ENCODE assay signal across 9 cellular contexts in the genomic region with DNA sequence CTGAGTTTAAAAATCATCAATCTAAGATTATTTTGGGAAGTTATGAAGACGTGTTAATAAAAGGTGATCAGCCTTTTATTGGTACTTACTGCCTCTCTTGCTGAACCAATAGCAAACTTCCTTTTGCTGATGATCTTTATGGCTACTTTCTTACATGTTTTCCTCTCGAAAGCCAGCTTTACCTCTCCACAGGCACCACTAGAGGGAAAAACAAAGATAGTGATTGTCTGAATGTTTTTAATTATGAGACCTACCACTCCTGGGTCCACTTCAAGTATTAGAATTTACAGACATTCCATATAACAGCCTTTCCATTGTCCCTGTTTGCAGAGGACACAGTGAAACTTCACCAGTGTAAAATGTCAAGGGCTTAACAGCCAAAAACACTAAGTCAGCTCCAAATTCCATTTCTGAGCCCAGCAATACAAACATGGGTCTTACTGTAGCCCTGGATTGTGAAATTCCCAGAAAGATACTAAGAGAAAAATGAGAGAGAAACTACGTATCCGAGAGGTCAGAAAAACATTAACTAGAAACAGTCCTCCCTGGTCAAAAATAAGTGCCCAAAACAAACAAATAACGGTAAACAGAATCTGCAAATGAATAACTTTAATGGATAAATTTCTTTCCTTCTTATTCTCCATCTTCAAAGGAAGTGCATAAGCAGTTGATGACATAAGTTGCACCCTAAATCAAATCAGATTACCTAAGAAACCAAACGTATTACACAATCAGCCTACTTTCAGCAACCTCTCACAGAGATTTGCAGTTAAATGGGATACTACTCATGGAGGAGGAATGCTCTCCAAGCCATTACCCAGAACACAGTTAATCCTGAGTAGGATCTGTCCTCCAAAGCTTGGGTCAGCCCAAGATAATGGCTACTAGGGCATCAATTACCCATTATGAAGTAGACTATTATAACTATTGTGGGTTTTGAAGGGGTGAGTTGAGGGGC. TPM values are rescaled to one million over a fixed set of nuclear protein-coding genes. Genes with fewer than 3 reads are reported as not detected.
DNase-seq lines count a peak whose midpoint lies in the region; ATAC-seq and TF ChIP-seq lines count a peak whose summit lies in the region.
"Had no signal": no experiment of that assay in that cellular context is flagged by ENCODE, and none has a peak within 500 bp of the region (broad histone marks: within the 10 kb centered on the region; RNA-seq: fewer than 3 reads in every experiment).

No MANE protein-coding gene starts in this region.

- peaks cover 17 to 43% of the 10 kb centered on the region in 2 experiments; a peak in 2 of 3 replicates for H3K36me3 ChIP-seq in HEK293 (ENCODE audit: control insufficient read depth in 2 of 2, insufficient read depth in 1 of 2, low read length in 2 of 2)
- no peaks in the 10 kb centered on the region for H3K36me3 ChIP-seq in cardiac muscle cell
- H3K36me3 ChIP-seq in skeletal muscle tissue (ENCODE audit: control insufficient read depth in 3 of 3, insufficient read depth in 3 of 3, low read length in 3 of 3): no peaks in the 10 kb centered on the region

- no peaks in the 10 kb centered on the region for H3K27me3 ChIP-seq in cardiac muscle cell
- H3K27me3 ChIP-seq in skeletal muscle tissue (ENCODE audit: control insufficient read depth in 3 of 3, insufficient read depth in 3 of 3, low read length in 3 of 3): no peaks in the 10 kb centered on the region

- CTCF ChIA-PET in HEK293 (lab: Yijun Ruan, JAX): interaction anchor here (0.6 to 0.7 kb wide), 2 partner anchors 36 to 112 kb away, joined by 3 read pairs; no protein-coding TSS in a partner anchor

- H3K9me3 ChIP-seq in HEK293 (ENCODE audit: control insufficient read depth, insufficient read depth, low read depth, low read length) (no peaks in the 10 kb centered on the region), cardiac muscle cell (ENCODE audit: low read depth) (no peaks in the 10 kb centered on the region), skeletal muscle tissue (ENCODE audit: control insufficient read depth in 3 of 3, low read length in 3 of 3) (no peaks in the 10 kb centered on the region)

- H3K4me3 ChIP-seq in HEK293 (ENCODE audit: low read depth, low read length): no peak overlapping the region
- H3K4me3 ChIP-seq in cardiac muscle cell: no peak overlapping the region
- H3K4me3 ChIP-seq in skeletal muscle tissue (ENCODE audit: low read length in 3 of 3): peak overlapping the region in 1 of 3 donors; percentile 26

- no peak for TF ChIP-seq CTCF in HEK293 (tag by site-specific recombination; IDR thresholded peaks at IDR 0.05)
- TF ChIP-seq CTCF in VCaP (conservative IDR thresholded peaks at IDR 0.05): 0 out of 2 replicates have a peak, but pooled peaks have one; percentile 5
- TF ChIP-seq CTCF in cardiac muscle cell (IDR thresholded peaks at IDR 0.05; ENCODE audit: low read depth, low read length): peak; percentile 28

- POLR2A ChIA-PET in HEK293 (lab: Yijun Ruan, JAX): no interaction called here

- peaks cover 8% of the 10 kb centered on the region for H3K4me1 ChIP-seq in HEK293 (ENCODE audit: control insufficient read depth, insufficient read depth, low read length)
- no peaks in the 10 kb centered on the region for H3K4me1 ChIP-seq in cardiac muscle cell (ENCODE audit: low read depth)
- H3K4me1 ChIP-seq in skeletal muscle tissue (ENCODE audit: control insufficient read depth in 3 of 3, insufficient read depth in 3 of 3, low read length in 3 of 3): peaks cover 2 to 11% (median 5%) of the 10 kb centered on the region in 3 donors

- H3K27ac ChIP-seq in HEK293 (ENCODE audit: extremely low read depth, low read depth, low read length) (no peak overlapping the region), VCaP (no peak overlapping the region), cardiac muscle cell (no peak overlapping the region), skeletal muscle tissue (ENCODE audit: low read depth, low read length) (peak overlapping the region; percentile 50)

- H3K9ac ChIP-seq in skeletal muscle tissue (ENCODE audit: low read depth in 1 of 3, low read length in 3 of 3): no peak overlapping the region

- no peak for ATAC-seq in HG02571 (IDR thresholded peaks at IDR 0.05; ENCODE audit: unreplicated experiment)

- DNase-seq in cardiac muscle cell (ENCODE audit: low read depth in 1 of 2, low spot score in 1 of 2): peak in 1 of 2 donors; percentile 93
- DNase-seq in NK-92 (lab: John Stamatoyannopoulos, UW; ENCODE audit: unreplicated experiment): no peak
- DNase-seq in stimulated activated CD8-positive, alpha-beta memory T cell treated with anti-CD3 and anti-CD28 coated beads, Interleukin-4, amount 100 ng/mL, for 48 hours: no peak
- DNase-seq in GF-D8 (lab: John Stamatoyannopoulos, UW): no peak
- DNase-seq: NCI-H2029 treated with DMSO at 0.1 percent for 48 hours had no signal

TF ChIP-seq in HEK293, 187 proteins besides CTCF, POLR2A, EP300 and RAD21 (continues in another document):
- TF ChIP-seq, protein P1, sequence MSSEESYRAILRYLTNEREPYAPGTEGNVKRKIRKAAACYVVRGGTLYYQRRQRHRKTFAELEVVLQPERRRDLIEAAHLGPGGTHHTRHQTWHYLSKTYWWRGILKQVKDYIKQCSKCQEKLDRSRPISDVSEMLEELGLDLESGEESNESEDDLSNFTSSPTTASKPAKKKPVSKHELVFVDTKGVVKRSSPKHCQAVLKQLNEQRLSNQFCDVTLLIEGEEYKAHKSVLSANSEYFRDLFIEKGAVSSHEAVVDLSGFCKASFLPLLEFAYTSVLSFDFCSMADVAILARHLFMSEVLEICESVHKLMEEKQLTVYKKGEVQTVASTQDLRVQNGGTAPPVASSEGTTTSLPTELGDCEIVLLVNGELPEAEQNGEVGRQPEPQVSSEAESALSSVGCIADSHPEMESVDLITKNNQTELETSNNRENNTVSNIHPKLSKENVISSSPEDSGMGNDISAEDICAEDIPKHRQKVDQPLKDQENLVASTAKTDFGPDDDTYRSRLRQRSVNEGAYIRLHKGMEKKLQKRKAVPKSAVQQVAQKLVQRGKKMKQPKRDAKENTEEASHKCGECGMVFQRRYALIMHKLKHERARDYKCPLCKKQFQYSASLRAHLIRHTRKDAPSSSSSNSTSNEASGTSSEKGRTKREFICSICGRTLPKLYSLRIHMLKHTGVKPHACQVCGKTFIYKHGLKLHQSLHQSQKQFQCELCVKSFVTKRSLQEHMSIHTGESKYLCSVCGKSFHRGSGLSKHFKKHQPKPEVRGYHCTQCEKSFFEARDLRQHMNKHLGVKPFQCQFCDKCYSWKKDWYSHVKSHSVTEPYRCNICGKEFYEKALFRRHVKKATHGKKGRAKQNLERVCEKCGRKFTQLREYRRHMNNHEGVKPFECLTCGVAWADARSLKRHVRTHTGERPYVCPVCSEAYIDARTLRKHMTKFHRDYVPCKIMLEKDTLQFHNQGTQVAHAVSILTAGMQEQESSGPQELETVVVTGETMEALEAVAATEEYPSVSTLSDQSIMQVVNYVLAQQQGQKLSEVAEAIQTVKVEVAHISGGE (tag by site-specific recombination; conservative IDR thresholded peaks at IDR 0.05; ENCODE audit: low read depth): no peak
- TF ChIP-seq ZNF621 (tag by site-specific recombination; IDR thresholded peaks at IDR 0.05) (no peak), ZNF610 (tag by site-specific recombination; IDR thresholded peaks at IDR 0.05; ENCODE audit: borderline replicate concordance) (no peak), ZNF354C (tag by site-specific recombination; IDR thresholded peaks at IDR 0.05; ENCODE audit: borderline replicate concordance, low read depth) (no peak), ZNF19 (tag by site-specific recombination; IDR thresholded peaks at IDR 0.05; ENCODE audit: low read depth) (no peak), ZNF169 (tag by site-specific recombination; IDR thresholded peaks at IDR 0.05) (no peak), SCRT1 (tag by site-specific recombination; IDR thresholded peaks at IDR 0.05; ENCODE audit: borderline replicate concordance) (no peak), ZNF830 (tag by site-specific recombination; IDR thresholded peaks at IDR 0.05; ENCODE audit: low read depth) (no peak), YY2 (tag by site-specific recombination; IDR thresholded peaks at IDR 0.05) (no peak), ZNF473 (tag by site-specific recombination; IDR thresholded peaks at IDR 0.05) (no peak), ZNF548 (tag by site-specific recombination; IDR thresholded peaks at IDR 0.05) (no peak), ZSCAN30 (tag by site-specific recombination; IDR thresholded peaks at IDR 0.05) (peak; percentile 19; the same call in 1 of the 2 replicates), ZNF132 (tag by site-specific recombination; IDR thresholded peaks at IDR 0.05; ENCODE audit: borderline replicate concordance) (no peak), ZSCAN23 (tag by site-specific recombination; IDR thresholded peaks at IDR 0.05) (no peak), ZNF561 (tag by site-specific recombination; IDR thresholded peaks at IDR 0.05; ENCODE audit: borderline replicate concordance) (no peak), ZNF747 (tag by site-specific recombination; IDR thresholded peaks at IDR 0.05) (no peak), ZNF843 (tag by site-specific recombination; IDR thresholded peaks at IDR 0.05) (no peak)
- TF ChIP-seq, protein P2, sequence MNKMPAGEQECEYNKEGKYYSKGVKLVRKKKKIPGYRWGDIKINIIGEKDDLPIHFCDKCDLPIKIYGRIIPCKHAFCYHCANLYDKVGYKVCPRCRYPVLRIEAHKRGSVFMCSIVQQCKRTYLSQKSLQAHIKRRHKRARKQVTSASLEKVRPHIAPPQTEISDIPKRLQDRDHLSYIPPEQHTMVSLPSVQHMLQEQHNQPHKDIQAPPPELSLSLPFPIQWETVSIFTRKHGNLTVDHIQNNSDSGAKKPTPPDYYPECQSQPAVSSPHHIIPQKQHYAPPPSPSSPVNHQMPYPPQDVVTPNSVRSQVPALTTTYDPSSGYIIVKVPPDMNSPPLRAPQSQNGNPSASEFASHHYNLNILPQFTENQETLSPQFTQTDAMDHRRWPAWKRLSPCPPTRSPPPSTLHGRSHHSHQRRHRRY (tag by site-specific recombination; IDR thresholded peaks at IDR 0.05): no peak

RNA-seq across cellular contexts. Expression of a gene that starts 29.5 kb away (rescaled TPM):
- total RNA-seq in cardiac muscle cell (8.1 and 30.3 TPM in 2 replicates), skeletal muscle tissue (12.5 TPM)
- polyA plus RNA-seq in cardiac muscle cell: 15.0 and 28.4 TPM in 2 replicates

RNA-seq across cellular contexts. Expression of a gene that starts 29.7 kb away (rescaled TPM):
- total RNA-seq in cardiac muscle cell (21.5 and 22.9 TPM in 2 replicates), skeletal muscle tissue (16.7 TPM)
- 14.6 and 27.0 TPM in 2 replicates for polyA plus RNA-seq in cardiac muscle cell

RNA-seq across cellular contexts. Expression of a gene that starts 32.5 kb away (rescaled TPM):
- total RNA-seq in cardiac muscle cell: 57.5 and 109 TPM in 2 replicates
- polyA plus RNA-seq in cardiac muscle cell: 27.3 and 35.2 TPM in 2 replicates
- total RNA-seq in skeletal muscle tissue: 27.1 TPM
